In genomic region chr16:30472328-30472942, GRCh38 we compare ENCODE assay signal across 8 cellular contexts. TPM values are rescaled to one million over a fixed set of nuclear protein-coding genes. Genes with fewer than 3 reads are reported as not detected.
DNase-seq lines count a peak whose midpoint lies in the region; ATAC-seq and TF ChIP-seq lines count a peak whose summit lies in the region.

Gene ITGAL, plus strand, starts transcription at chr16:30472742. Its CDS starts 96 bp downstream, at chr16:30472838.

- H3K9me3 Mint-ChIP-seq in T-helper 1 cell treated with Interleukin-12 subunit alpha and Interleukin-12 subunit beta and Interleukin-4 antibody, amounts not matched to agents 30 μg/mL and 1 μg/mL, for 36 hours, result no peaks in the 10 kb centered on the region
- H3K9me3 Mint-ChIP-seq in endothelial cell (ENCODE audit: unreplicated experiment), result no peaks in the 10 kb centered on the region

- H3K4me1 ChIP-seq in smooth muscle cell (ENCODE audit: low read depth), result no peaks in the 10 kb centered on the region

- H3K4me3 Mint-ChIP-seq in T-helper 1 cell treated with Interleukin-12 subunit alpha and Interleukin-12 subunit beta and Interleukin-4 antibody, amounts not matched to agents 30 μg/mL and 1 μg/mL, for 36 hours, result peak within 1 kb of the TSS; percentile 100
- H3K4me3 Mint-ChIP-seq in endothelial cell (ENCODE audit: unreplicated experiment), result no peak within 1 kb of the TSS

- H3K4me2 ChIP-seq in smooth muscle cell, result no peak within 1 kb of the TSS

- H3F3A ChIP-seq in smooth muscle cell (ENCODE audit: low read depth), result no peaks in the 10 kb centered on the region

- no peaks in the 10 kb centered on the region for H3K27me3 ChIP-seq in smooth muscle cell (ENCODE audit: low read depth)
- no peaks in the 10 kb centered on the region for H3K27me3 ChIP-seq in WERI-Rb-1 (ENCODE audit: insufficient read depth, low read depth, severe bottlenecking)

- H3K27ac ChIP-seq in smooth muscle cell (ENCODE audit: low read depth), result no peak within 1 kb of the TSS
- no peak within 1 kb of the TSS for H3K27ac ChIP-seq in WERI-Rb-1

- H3K27ac Mint-ChIP-seq in T-helper 1 cell treated with Interleukin-12 subunit alpha and Interleukin-12 subunit beta and Interleukin-4 antibody, amounts not matched to agents 30 μg/mL and 1 μg/mL, for 36 hours, result peak within 1 kb of the TSS; percentile 98
- no peak within 1 kb of the TSS for H3K27ac Mint-ChIP-seq in endothelial cell (ENCODE audit: unreplicated experiment)

- no peak for TF ChIP-seq CTCF in GM13977 (IDR thresholded peaks at IDR 0.05; ENCODE audit: extremely low read depth, insufficient read depth, missing control alignments)
- TF ChIP-seq CTCF in endothelial cell (IDR thresholded peaks at IDR 0.05; ENCODE audit: unreplicated experiment), result no peak
- no peak for TF ChIP-seq CTCF in smooth muscle cell (IDR thresholded peaks at IDR 0.05; ENCODE audit: borderline replicate concordance, insufficient read depth, poor library complexity, severe bottlenecking)
- TF ChIP-seq CTCF in WERI-Rb-1 (IDR thresholded peaks at IDR 0.05; ENCODE audit: low read depth, low read length), result no peak

- peaks cover 43% of the 10 kb centered on the region for H3K36me3 Mint-ChIP-seq in T-helper 1 cell treated with Interleukin-12 subunit alpha and Interleukin-12 subunit beta and Interleukin-4 antibody, amounts not matched to agents 30 μg/mL and 1 μg/mL, for 36 hours (ENCODE audit: low read depth)
- H3K36me3 Mint-ChIP-seq in endothelial cell (ENCODE audit: low read depth, unreplicated experiment), result no peaks in the 10 kb centered on the region

- no peaks in the 10 kb centered on the region for H3K9me3 ChIP-seq in smooth muscle cell (replicated peaks; ENCODE audit: low read depth)
- H3K9me3 ChIP-seq in WERI-Rb-1 (ENCODE audit: severe bottlenecking), result no peaks in the 10 kb centered on the region

- peak; percentile 44 for ATAC-seq in HG02973 (IDR thresholded peaks at IDR 0.05; ENCODE audit: unreplicated experiment)

- no peak within 1 kb of the TSS for H2AFZ ChIP-seq in smooth muscle cell (ENCODE audit: low read depth)

- no peaks in the 10 kb centered on the region for H3K79me2 ChIP-seq in smooth muscle cell (ENCODE audit: low read depth)

- DNase-seq in GM13977 (ENCODE audit: low spot score) (peak; percentile 75), putamen (ENCODE audit: low spot score) (peak; percentile 31), endothelial cell (ENCODE audit: low spot score) (no peak), smooth muscle cell (lab: John Stamatoyannopoulos, UW; ENCODE audit: unreplicated experiment) (no peak), WERI-Rb-1 (no peak)
- peak; percentile 64 for DNase-seq in activated naive CD8-positive, alpha-beta T cell treated with anti-CD3 and anti-CD28 coated beads, Interleukin-2, amount 50 U/mL, for 16 hours (ENCODE audit: low read depth, low spot score)

- H3K9ac ChIP-seq in smooth muscle cell (ENCODE audit: low read depth), result no peak within 1 kb of the TSS

- H4K20me1 ChIP-seq in smooth muscle cell (ENCODE audit: low read depth), result no peaks in the 10 kb centered on the region

- in situ Hi-C loops in GM13977 (cut with MboI; ENCODE audit: low pct_unique_long_range_greater_than_20kb, low sequenced_read_pairs, unreplicated experiment), result no loop called here

- H3K4me3 ChIP-seq in smooth muscle cell (no peak within 1 kb of the TSS), WERI-Rb-1 (ENCODE audit: low read depth, low read length) (no peak within 1 kb of the TSS)

- no peaks in the 10 kb centered on the region for H3K27me3 Mint-ChIP-seq in T-helper 1 cell treated with Interleukin-12 subunit alpha and Interleukin-12 subunit beta and Interleukin-4 antibody, amounts not matched to agents 30 μg/mL and 1 μg/mL, for 36 hours (ENCODE audit: low read depth)
- H3K27me3 Mint-ChIP-seq in endothelial cell (ENCODE audit: unreplicated experiment), result no peaks in the 10 kb centered on the region

- H3K4me1 Mint-ChIP-seq in T-helper 1 cell treated with Interleukin-12 subunit alpha and Interleukin-12 subunit beta and Interleukin-4 antibody, amounts not matched to agents 30 μg/mL and 1 μg/mL, for 36 hours (ENCODE audit: low read depth), result peaks cover 44% of the 10 kb centered on the region
- no peaks in the 10 kb centered on the region for H3K4me1 Mint-ChIP-seq in endothelial cell (ENCODE audit: unreplicated experiment)

- no peaks in the 10 kb centered on the region for H3K36me3 ChIP-seq in smooth muscle cell (ENCODE audit: low read depth)
- no peaks in the 10 kb centered on the region for H3K36me3 ChIP-seq in WERI-Rb-1

- 84% methylated on average over 8 of the region's 8 CpGs for whole genome bisulfite sequencing in smooth muscle cell (ENCODE audit: low lambda C conversion rate)

RNA-seq across cellular contexts. Expression of gene ITGAL, which starts in this region (rescaled TPM):
- not detected for total RNA-seq in endothelial cell (ENCODE audit: unreplicated experiment)
- not detected in 2 replicates for total RNA-seq in smooth muscle cell
- polyA plus RNA-seq in smooth muscle cell, result not detected in 2 replicates

Comparison
In these comparisons a context has a peak if more than half of its experiments do, and no peak if none do; other contexts are left out.
1. DNase-seq: peak in GM13977 (single experiment), activated naive CD8-positive, alpha-beta T cell treated with anti-CD3 and anti-CD28 coated beads, Interleukin-2, amount 50 U/mL, for 16 hours (single experiment) and putamen (single experiment); none in endothelial cell (single experiment), smooth muscle cell (single experiment) and WERI-Rb-1 (single experiment).